In the genomic region with DNA sequence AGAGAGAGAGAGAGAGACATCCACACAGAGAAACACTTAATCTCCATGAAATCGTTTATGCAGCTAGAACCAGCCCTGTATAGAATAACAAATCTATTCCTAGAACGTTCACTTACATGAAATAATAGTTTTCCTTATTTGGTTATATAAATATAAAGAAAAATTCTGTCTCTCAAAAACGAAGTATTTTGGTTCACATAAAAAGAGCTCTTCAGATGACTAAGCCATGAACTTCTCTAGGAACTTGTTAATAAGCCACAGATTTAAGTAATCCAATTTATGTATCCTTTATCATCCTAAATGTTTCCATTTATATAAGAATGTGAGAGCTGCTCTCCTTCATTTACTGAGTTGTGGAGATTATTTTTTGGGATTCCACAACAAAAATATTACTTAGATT, we compare ENCODE assay signal across 15 cellular contexts.
DNase-seq lines count a peak whose midpoint lies in the region; ATAC-seq, FAIRE-seq and TF ChIP-seq lines count a peak whose summit lies in the region.
"Had no signal": no experiment of that assay in that cellular context is flagged by ENCODE, and none has a peak within 500 bp of the region (broad histone marks: within the 10 kb centered on the region; RNA-seq: fewer than 3 reads in every experiment).

No MANE protein-coding gene starts in this region.

- H3K27ac Mint-ChIP-seq in astrocyte (ENCODE audit: unreplicated experiment), result no peak overlapping the region
- H3K27ac Mint-ChIP-seq: CD4-positive, alpha-beta memory T cell; GM23338 had no signal

- H3K27ac ChIP-seq in IMR-90 (ENCODE audit: insufficient read depth, low read length) (no peak overlapping the region), astrocyte (ENCODE audit: low read depth, low read length) (no peak overlapping the region)
- H3K27ac ChIP-seq: C4-2B had no signal

- no peak overlapping the region for H4K91ac ChIP-seq in IMR-90 (ENCODE audit: insufficient read depth, low read depth, low read length)

- no peaks in the 10 kb centered on the region for H3K79me1 ChIP-seq in IMR-90 (ENCODE audit: low read depth in 1 of 2, low read length in 2 of 2)

- in situ Hi-C loops in IMR-90 (cut with MboI; ENCODE audit: low sequenced_read_pairs), result no loop called here

- no peak for TF ChIP-seq POLR2A in IMR-90 (IDR thresholded peaks at IDR 0.05; ENCODE audit: low read depth, low read length)

- H4K8ac ChIP-seq in IMR-90 (ENCODE audit: low read depth in 2 of 2, low read length in 2 of 2), result no peak overlapping the region

- no peaks in the 10 kb centered on the region for H3K79me2 ChIP-seq in astrocyte (ENCODE audit: insufficient read depth, low read length)

- H3K4me1 Mint-ChIP-seq in astrocyte (ENCODE audit: low read depth, unreplicated experiment), result no peaks in the 10 kb centered on the region
- H3K4me1 Mint-ChIP-seq: CD4-positive, alpha-beta memory T cell; GM23338 had no signal

- TF ChIP-seq CTCF in IMR-90 (conservative IDR thresholded peaks at IDR 0.05; ENCODE audit: low read depth, low read length) (no peak), astrocyte (IDR thresholded peaks at IDR 0.05; ENCODE audit: insufficient read depth, low read depth, low read length) (no peak)

- H3K9me3 ChIP-seq in IMR-90 (ENCODE audit: control insufficient read depth, insufficient read depth, low read length) (no peaks in the 10 kb centered on the region), astrocyte (ENCODE audit: insufficient read depth, low read depth, low read length) (no peaks in the 10 kb centered on the region)
- H3K9me3 ChIP-seq: BE2C had no signal

- H2BK120ac ChIP-seq in IMR-90 (ENCODE audit: low read depth, low read length), result no peak overlapping the region

- H3K4me1 ChIP-seq in IMR-90 (ENCODE audit: control insufficient read depth, insufficient read depth, low read length) (no peaks in the 10 kb centered on the region), astrocyte (ENCODE audit: insufficient read depth, low read length) (no peaks in the 10 kb centered on the region)
- H3K4me1 ChIP-seq: BE2C had no signal

- ATAC-seq in IMR-90 (ENCODE audit: low read depth) (no peak), GM19395 (IDR thresholded peaks at IDR 0.05; ENCODE audit: unreplicated experiment) (no peak), HG02588 (IDR thresholded peaks at IDR 0.05; ENCODE audit: unreplicated experiment) (no peak)
- ATAC-seq: GM23338 had no signal

- H3K18ac ChIP-seq in IMR-90 (ENCODE audit: low read depth, low read length), result no peak overlapping the region

- CTCF ChIA-PET in IMR-90 (lab: Yijun Ruan, JAX), result no interaction called here

- H3K4me3 ChIP-seq in IMR-90 (ENCODE audit: insufficient read depth, low read depth, low read length) (no peak overlapping the region), astrocyte (ENCODE audit: insufficient read depth, low read depth, low read length) (no peak overlapping the region)
- H3K4me3 ChIP-seq: GM23338 had no signal

- dilution Hi-C loops in IMR-90 (cut with HindIII; ENCODE audit: low sequenced_read_pairs, unreplicated experiment), result no loop called here

- H2BK15ac ChIP-seq in IMR-90 (ENCODE audit: low read depth, low read length), result no peak overlapping the region

- no peaks in the 10 kb centered on the region for H3K9me1 ChIP-seq in IMR-90 (ENCODE audit: insufficient read depth, low read length)

- no peak for FAIRE-seq in astrocyte (lab: Jason Lieb, UNC)
- FAIRE-seq: A204.1 had no signal

- POLR2A ChIA-PET in IMR-90 (lab: Charles Lee; ENCODE audit: unreplicated experiment), result no interaction called here

- H3K4me2 ChIP-seq in IMR-90 (ENCODE audit: low read depth, low read length), result no peak overlapping the region
- H3K4me2 ChIP-seq in astrocyte (ENCODE audit: low read length), result peak overlapping the region; percentile 11
- H3K4me2 ChIP-seq: GM23338 had no signal

- no peaks in the 10 kb centered on the region for H3K36me3 Mint-ChIP-seq in astrocyte (ENCODE audit: low read depth, unreplicated experiment)
- H3K36me3 Mint-ChIP-seq: CD4-positive, alpha-beta memory T cell had no signal

- DNase-seq in EL (peak; percentile 37), IMR-90 (peak; percentile 16), astrocyte (ENCODE audit: low read depth) (no peak), iris pigment epithelial cell (ENCODE audit: low read depth) (peak; percentile 16), NCI-H128 (lab: John Stamatoyannopoulos, UW; ENCODE audit: unreplicated experiment) (no peak)
- DNase-seq: BE2C; CD4-positive, alpha-beta memory T cell; DMS79; GF-D8; H7 had no signal

- H3K9ac ChIP-seq in IMR-90 (ENCODE audit: low read depth, low read length), result no peak overlapping the region
- H3K9ac ChIP-seq in astrocyte (ENCODE audit: low read length), result no peak overlapping the region

- no peak overlapping the region for H3K23ac ChIP-seq in IMR-90 (ENCODE audit: low read depth, low read length)

- H3K36me3 ChIP-seq in IMR-90 (ENCODE audit: control insufficient read depth, insufficient read depth, low read length) (no peaks in the 10 kb centered on the region), astrocyte (ENCODE audit: insufficient read depth, low read length) (no peaks in the 10 kb centered on the region)
- H3K36me3 ChIP-seq: BE2C had no signal

- TF ChIP-seq RAD21 in IMR-90 (IDR thresholded peaks at IDR 0.05; ENCODE audit: low read length), result no peak

- H4K20me1 ChIP-seq in IMR-90 (ENCODE audit: insufficient read depth, low read length), result no peaks in the 10 kb centered on the region
- no peaks in the 10 kb centered on the region for H4K20me1 ChIP-seq in astrocyte (ENCODE audit: insufficient read depth, low read length)

- no peaks in the 10 kb centered on the region for H3K9me3 Mint-ChIP-seq in astrocyte (ENCODE audit: unreplicated experiment)
- H3K9me3 Mint-ChIP-seq: GM23338 had no signal

- H2AFZ ChIP-seq in IMR-90 (replicated peaks; ENCODE audit: low read length, poor library complexity) (no peak overlapping the region), astrocyte (ENCODE audit: low read depth, low read length) (peak overlapping the region; percentile 49)
- H2AFZ ChIP-seq: GM23338 had no signal

- H2BK20ac ChIP-seq in IMR-90 (ENCODE audit: low read depth, low read length), result no peak overlapping the region

- no peak overlapping the region for H4K5ac ChIP-seq in IMR-90 (ENCODE audit: low read depth, low read length)

- no peak overlapping the region for H2AK5ac ChIP-seq in IMR-90 (ENCODE audit: low read depth, low read length)

- H2BK5ac ChIP-seq in IMR-90 (ENCODE audit: low read depth, low read length, poor library complexity, severe bottlenecking), result no peak overlapping the region

- WGBS in IMR-90 (ENCODE audit: extremely low coverage in 2 of 2, insufficient read length in 1 of 2), 2 experiments, result no CpG with 5 or more reads among the region's 3 CpGs

- no peaks in the 10 kb centered on the region for H3K27me3 Mint-ChIP-seq in astrocyte (ENCODE audit: low read depth, unreplicated experiment)
- H3K27me3 Mint-ChIP-seq: CD4-positive, alpha-beta memory T cell had no signal

- H3K27me3 ChIP-seq in IMR-90 (ENCODE audit: control insufficient read depth, insufficient read depth, low read length) (no peaks in the 10 kb centered on the region), astrocyte (ENCODE audit: insufficient read depth, low read length) (no peaks in the 10 kb centered on the region)
- H3K27me3 ChIP-seq: BE2C had no signal

- H3K4me3 Mint-ChIP-seq in astrocyte (ENCODE audit: unreplicated experiment), result no peak overlapping the region
- H3K4me3 Mint-ChIP-seq: CD4-positive, alpha-beta memory T cell; GM23338 had no signal

- no peak overlapping the region for H3K4ac ChIP-seq in IMR-90 (ENCODE audit: low read depth, low read length)

- BruUV-seq in IMR-90 (replicated peaks; lab: Mats Ljungman, UMichigan), result no TSS peak

- intact Hi-C loops in IMR-90 (cut with micrococcal nuclease), result no loop called here

- H2AK9ac ChIP-seq in IMR-90 (replicated peaks; ENCODE audit: low read depth, low read length, poor library complexity), result no peak overlapping the region

- no peak overlapping the region for H3K56ac ChIP-seq in IMR-90 (ENCODE audit: extremely low read depth, insufficient read depth, low read length)

- no peak overlapping the region for H3K14ac ChIP-seq in IMR-90 (replicated peaks; ENCODE audit: low read depth, low read length)

TF ChIP-seq in IMR-90, 13 proteins besides CTCF, POLR2A, EP300 and RAD21:
- TF ChIP-seq, protein P1, sequence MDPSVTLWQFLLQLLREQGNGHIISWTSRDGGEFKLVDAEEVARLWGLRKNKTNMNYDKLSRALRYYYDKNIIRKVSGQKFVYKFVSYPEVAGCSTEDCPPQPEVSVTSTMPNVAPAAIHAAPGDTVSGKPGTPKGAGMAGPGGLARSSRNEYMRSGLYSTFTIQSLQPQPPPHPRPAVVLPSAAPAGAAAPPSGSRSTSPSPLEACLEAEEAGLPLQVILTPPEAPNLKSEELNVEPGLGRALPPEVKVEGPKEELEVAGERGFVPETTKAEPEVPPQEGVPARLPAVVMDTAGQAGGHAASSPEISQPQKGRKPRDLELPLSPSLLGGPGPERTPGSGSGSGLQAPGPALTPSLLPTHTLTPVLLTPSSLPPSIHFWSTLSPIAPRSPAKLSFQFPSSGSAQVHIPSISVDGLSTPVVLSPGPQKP (IDR thresholded peaks at IDR 0.05; ENCODE audit: borderline replicate concordance, low read depth, low read length), result no peak
- TF ChIP-seq MAFK (IDR thresholded peaks at IDR 0.05; ENCODE audit: low read depth, low read length) (no peak), RCOR1 (IDR thresholded peaks at IDR 0.05; ENCODE audit: insufficient replicate concordance, low read length) (no peak), SMC3 (IDR thresholded peaks at IDR 0.05; ENCODE audit: low read depth, low read length) (no peak), FOS (IDR thresholded peaks at IDR 0.05; ENCODE audit: low read depth, low read length) (no peak), CEBPB (IDR thresholded peaks at IDR 0.05; ENCODE audit: low read depth, low read length) (no peak), NFE2L2 (IDR thresholded peaks at IDR 0.05; ENCODE audit: low read depth, low read length) (no peak), CHD1 (IDR thresholded peaks at IDR 0.05; ENCODE audit: low read depth, low read length) (no peak), RFX5 (IDR thresholded peaks at IDR 0.05; ENCODE audit: low read depth, low read length) (no peak), MAZ (IDR thresholded peaks at IDR 0.05; ENCODE audit: borderline replicate concordance, low read depth, low read length) (no peak), MXI1 (IDR thresholded peaks at IDR 0.05; ENCODE audit: borderline replicate concordance, low read depth, low read length) (no peak), BHLHE40 (IDR thresholded peaks at IDR 0.05; ENCODE audit: low read depth, low read length) (no peak)
- TF ChIP-seq, protein P2, sequence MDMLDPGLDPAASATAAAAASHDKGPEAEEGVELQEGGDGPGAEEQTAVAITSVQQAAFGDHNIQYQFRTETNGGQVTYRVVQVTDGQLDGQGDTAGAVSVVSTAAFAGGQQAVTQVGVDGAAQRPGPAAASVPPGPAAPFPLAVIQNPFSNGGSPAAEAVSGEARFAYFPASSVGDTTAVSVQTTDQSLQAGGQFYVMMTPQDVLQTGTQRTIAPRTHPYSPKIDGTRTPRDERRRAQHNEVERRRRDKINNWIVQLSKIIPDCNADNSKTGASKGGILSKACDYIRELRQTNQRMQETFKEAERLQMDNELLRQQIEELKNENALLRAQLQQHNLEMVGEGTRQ (IDR thresholded peaks at IDR 0.05; ENCODE audit: low read depth, low read length), result no peak

Comparison
In these comparisons a context has a peak if more than half of its experiments do, and no peak if none do; other contexts are left out.
1. DNase-seq: peak in EL (single experiment), IMR-90 (single experiment) and iris pigment epithelial cell (single experiment); none in astrocyte (single experiment) and NCI-H128 (single experiment).